In the genomic region with DNA sequence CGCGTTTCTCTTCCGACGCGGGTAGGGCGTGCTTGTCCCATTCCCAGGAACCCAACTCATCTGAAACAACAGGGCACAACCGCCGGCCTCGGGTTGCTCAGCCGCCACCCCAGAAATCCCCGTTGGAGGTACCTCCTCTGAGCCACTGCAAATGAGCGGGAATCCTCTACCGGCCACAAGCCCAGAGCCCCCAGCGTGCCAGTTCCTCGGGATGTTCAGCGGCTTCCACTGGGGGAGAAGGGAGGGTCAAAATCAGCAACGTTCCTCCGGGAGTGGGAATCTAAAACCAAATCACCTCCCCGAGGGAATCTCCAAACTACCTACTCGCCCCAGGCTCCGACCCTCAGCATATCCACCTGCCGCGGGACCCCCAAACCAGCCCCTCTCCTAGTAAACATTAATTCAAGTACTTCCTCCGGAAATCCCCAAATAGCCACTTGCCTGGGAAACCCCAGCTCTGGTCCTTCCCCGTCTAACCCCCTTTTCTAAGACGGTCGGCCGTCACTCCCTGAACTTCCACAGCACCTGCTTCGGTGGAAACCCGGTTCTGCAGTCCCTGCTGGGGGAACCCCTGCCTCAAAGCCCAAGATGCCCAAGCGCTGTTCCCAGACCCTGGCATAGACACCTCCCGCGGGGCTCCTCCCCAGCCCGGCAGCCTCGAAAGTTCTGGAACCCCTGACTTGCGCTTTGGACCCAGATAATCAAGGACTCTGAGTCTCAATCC, we compare ENCODE assay signal across 8 cellular contexts. TPM values are rescaled to one million over a fixed set of nuclear protein-coding genes. Genes with fewer than 3 reads are reported as not detected.
DNase-seq lines count a peak whose midpoint lies in the region; ATAC-seq and TF ChIP-seq lines count a peak whose summit lies in the region.

No MANE protein-coding gene starts in this region.

- H3K36me3 Mint-ChIP-seq in endothelial cell (ENCODE audit: low read depth, unreplicated experiment): no peaks in the 10 kb centered on the region

- no peak for TF ChIP-seq CTCF in GM13976 (IDR thresholded peaks at IDR 0.05; ENCODE audit: borderline replicate concordance, control extremely low read depth, extremely low read depth, insufficient read depth, missing control alignments)
- no peak for TF ChIP-seq CTCF in endothelial cell (IDR thresholded peaks at IDR 0.05; ENCODE audit: unreplicated experiment)

- H3K4me1 ChIP-seq in HUES6 (ENCODE audit: control insufficient read depth, insufficient read depth, low read length): peaks cover 26% of the 10 kb centered on the region
- peaks cover 19 to 27% (median 20%) of the 10 kb centered on the region in 3 donors for H3K4me1 ChIP-seq in skeletal muscle tissue (ENCODE audit: control insufficient read depth in 3 of 3, insufficient read depth in 3 of 3, low read length in 3 of 3)

- no peaks in the 10 kb centered on the region for H3K9me3 ChIP-seq in HUES6 (ENCODE audit: control insufficient read depth, insufficient read depth, low read depth, low read length)
- H3K9me3 ChIP-seq in skeletal muscle tissue (ENCODE audit: control insufficient read depth in 3 of 3, low read length in 3 of 3): no peaks in the 10 kb centered on the region

- H3K36me3 ChIP-seq in HUES6 (ENCODE audit: control insufficient read depth, insufficient read depth, low read length) (no peaks in the 10 kb centered on the region), skeletal muscle tissue (ENCODE audit: control insufficient read depth in 3 of 3, insufficient read depth in 3 of 3, low read length in 3 of 3) (no peaks in the 10 kb centered on the region)

- CTCF ChIA-PET in HEK293T (lab: Yijun Ruan, JAX): interaction anchor here (0.6 to 1.1 kb wide), 3 partner anchors 15 to 748 kb away, joined by 3 to 5 read pairs (median 3); no protein-coding TSS in a partner anchor

- POLR2A ChIA-PET in HEK293T (lab: Yijun Ruan, JAX): no interaction called here

- H3K9me3 Mint-ChIP-seq in endothelial cell (ENCODE audit: unreplicated experiment): no peaks in the 10 kb centered on the region

- H3K4me3 Mint-ChIP-seq in endothelial cell (ENCODE audit: unreplicated experiment): peak overlapping the region; percentile 68

- peaks cover 13% of the 10 kb centered on the region for H3K27me3 Mint-ChIP-seq in endothelial cell (ENCODE audit: unreplicated experiment)

- H3K27ac ChIP-seq in HUES6 (ENCODE audit: low read depth, low read length): no peak overlapping the region
- no peak overlapping the region for H3K27ac ChIP-seq in skeletal muscle tissue (ENCODE audit: low read depth, low read length)

- peaks cover 38% of the 10 kb centered on the region for H3K4me1 Mint-ChIP-seq in endothelial cell (ENCODE audit: unreplicated experiment)

- no peak overlapping the region for H3K9ac ChIP-seq in HUES6 (ENCODE audit: low read length)
- H3K9ac ChIP-seq in skeletal muscle tissue (ENCODE audit: low read depth in 1 of 3, low read length in 3 of 3): peak overlapping the region in 1 of 3 donors; percentile 57

- peak; percentile 75 for DNase-seq in GM13976 (ENCODE audit: low spot score)
- DNase-seq in endothelial cell (ENCODE audit: low spot score): no peak
- DNase-seq in NCI-H774 (lab: John Stamatoyannopoulos, UW): no peak
- DNase-seq in stimulated activated CD4-positive, alpha-beta T cell treated with anti-CD3 and anti-CD28 coated beads, Interleukin-12 subunit alpha, Interleukin-12 subunit beta, amount 100 ng/mL, for 4 hours: no peak
- no peak for DNase-seq in HEK293T (ENCODE audit: extremely low spot score)

- H3K4me3 ChIP-seq in HUES6 (ENCODE audit: low read depth, low read length) (peak overlapping the region; percentile 70), skeletal muscle tissue (ENCODE audit: low read length in 3 of 3) (peak overlapping the region; percentile 15 to 68 (median 60))

- ATAC-seq in GM21390 (IDR thresholded peaks at IDR 0.05; ENCODE audit: unreplicated experiment): peak; percentile 18

- H3K27me3 ChIP-seq in HUES6 (ENCODE audit: control insufficient read depth, insufficient read depth, low read length) (peaks cover 66% of the 10 kb centered on the region), skeletal muscle tissue (ENCODE audit: control insufficient read depth in 3 of 3, insufficient read depth in 3 of 3, low read length in 3 of 3) (peaks cover 32 to 49% (median 39%) of the 10 kb centered on the region in 3 donors)

- in situ Hi-C loops in GM13976 (cut with MboI; ENCODE audit: low sequenced_read_pairs, unreplicated experiment): no loop called here

- H3K27ac Mint-ChIP-seq in endothelial cell (ENCODE audit: unreplicated experiment): peak overlapping the region; percentile 9

TF ChIP-seq in HEK293T, 16 proteins besides CTCF, POLR2A, EP300 and RAD21:
- TF ChIP-seq ELF4 (IDR thresholded peaks at IDR 0.05) (no peak), ARNT (IDR thresholded peaks at IDR 0.05) (no peak), FOXA1 (IDR thresholded peaks at IDR 0.05) (no peak), NFRKB (IDR thresholded peaks at IDR 0.05) (no peak), SP1 (IDR thresholded peaks at IDR 0.05) (no peak), LEF1 (IDR thresholded peaks at IDR 0.05; ENCODE audit: borderline replicate concordance) (no peak)
- TF ChIP-seq, protein P1, sequence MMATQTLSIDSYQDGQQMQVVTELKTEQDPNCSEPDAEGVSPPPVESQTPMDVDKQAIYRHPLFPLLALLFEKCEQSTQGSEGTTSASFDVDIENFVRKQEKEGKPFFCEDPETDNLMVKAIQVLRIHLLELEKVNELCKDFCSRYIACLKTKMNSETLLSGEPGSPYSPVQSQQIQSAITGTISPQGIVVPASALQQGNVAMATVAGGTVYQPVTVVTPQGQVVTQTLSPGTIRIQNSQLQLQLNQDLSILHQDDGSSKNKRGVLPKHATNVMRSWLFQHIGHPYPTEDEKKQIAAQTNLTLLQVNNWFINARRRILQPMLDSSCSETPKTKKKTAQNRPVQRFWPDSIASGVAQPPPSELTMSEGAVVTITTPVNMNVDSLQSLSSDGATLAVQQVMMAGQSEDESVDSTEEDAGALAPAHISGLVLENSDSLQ (IDR thresholded peaks at IDR 0.05): no peak

RNA-seq across cellular contexts. Expression of a gene that starts 0.9 kb away (rescaled TPM):
- total RNA-seq in endothelial cell (ENCODE audit: unreplicated experiment) (1.0 TPM), skeletal muscle tissue (0.52 TPM)

RNA-seq across cellular contexts. Expression of a gene that starts 34.9 kb away (rescaled TPM):
- total RNA-seq in endothelial cell (ENCODE audit: unreplicated experiment) (not detected), skeletal muscle tissue (222 TPM)

Comparison
In these comparisons a context has a peak if more than half of its experiments do, and no peak if none do; other contexts are left out.
1. RNA of a gene that starts 34.9 kb away (total RNA-seq): 222 TPM in skeletal muscle tissue (single experiment); not detected in endothelial cell (single experiment); every median in the first group is over 100 times any median in the second.